In the genomic region with DNA sequence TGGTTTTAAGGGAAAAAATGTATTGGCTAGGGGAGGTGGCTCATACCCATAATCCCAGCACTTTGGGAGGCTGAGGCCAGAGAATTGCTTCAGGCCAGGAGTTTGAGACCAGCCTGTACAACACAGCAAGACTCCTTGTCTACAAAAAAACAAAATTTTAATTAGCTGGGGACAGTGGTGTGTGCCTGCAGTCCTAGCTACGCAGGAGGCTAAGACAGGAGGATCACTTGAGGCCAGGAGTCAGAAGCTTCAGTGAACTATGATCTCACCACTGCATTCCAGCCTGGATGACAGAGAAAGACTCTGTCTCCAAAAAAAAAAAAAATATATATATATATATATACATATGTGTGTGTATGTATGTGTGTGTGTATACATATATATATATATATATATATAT, we compare ENCODE assay signal across 1 cellular context.
TF ChIP-seq lines count a peak whose summit lies in the region.

No MANE protein-coding gene starts in this region.

TF ChIP-seq in K562, 482 proteins besides CTCF, POLR2A, EP300 and RAD21 (continued from another document):
- TF ChIP-seq RCOR1 (IDR thresholded peaks at IDR 0.05; ENCODE audit: borderline replicate concordance in 1 of 2, low read depth in 2 of 2, low read length in 2 of 2) (no peak), RBM25 (IDR thresholded peaks at IDR 0.05; ENCODE audit: low read depth, low read length, severe bottlenecking) (no peak), ASH1L (IDR thresholded peaks at IDR 0.05; ENCODE audit: borderline replicate concordance, low read depth, partially characterized antibody) (no peak), SNIP1 (IDR thresholded peaks at IDR 0.05; ENCODE audit: low read depth) (no peak), SMARCA5 (IDR thresholded peaks at IDR 0.05) (no peak), STAT5A (IDR thresholded peaks at IDR 0.05; ENCODE audit: borderline replicate concordance, low read length) (no peak)
- TF ChIP-seq, protein P1, sequence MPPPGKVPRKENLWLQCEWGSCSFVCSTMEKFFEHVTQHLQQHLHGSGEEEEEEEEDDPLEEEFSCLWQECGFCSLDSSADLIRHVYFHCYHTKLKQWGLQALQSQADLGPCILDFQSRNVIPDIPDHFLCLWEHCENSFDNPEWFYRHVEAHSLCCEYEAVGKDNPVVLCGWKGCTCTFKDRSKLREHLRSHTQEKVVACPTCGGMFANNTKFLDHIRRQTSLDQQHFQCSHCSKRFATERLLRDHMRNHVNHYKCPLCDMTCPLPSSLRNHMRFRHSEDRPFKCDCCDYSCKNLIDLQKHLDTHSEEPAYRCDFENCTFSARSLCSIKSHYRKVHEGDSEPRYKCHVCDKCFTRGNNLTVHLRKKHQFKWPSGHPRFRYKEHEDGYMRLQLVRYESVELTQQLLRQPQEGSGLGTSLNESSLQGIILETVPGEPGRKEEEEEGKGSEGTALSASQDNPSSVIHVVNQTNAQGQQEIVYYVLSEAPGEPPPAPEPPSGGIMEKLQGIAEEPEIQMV (tag; conservative IDR thresholded peaks at IDR 0.05; ENCODE audit: low read depth), result no peak
- TF ChIP-seq, protein P2, sequence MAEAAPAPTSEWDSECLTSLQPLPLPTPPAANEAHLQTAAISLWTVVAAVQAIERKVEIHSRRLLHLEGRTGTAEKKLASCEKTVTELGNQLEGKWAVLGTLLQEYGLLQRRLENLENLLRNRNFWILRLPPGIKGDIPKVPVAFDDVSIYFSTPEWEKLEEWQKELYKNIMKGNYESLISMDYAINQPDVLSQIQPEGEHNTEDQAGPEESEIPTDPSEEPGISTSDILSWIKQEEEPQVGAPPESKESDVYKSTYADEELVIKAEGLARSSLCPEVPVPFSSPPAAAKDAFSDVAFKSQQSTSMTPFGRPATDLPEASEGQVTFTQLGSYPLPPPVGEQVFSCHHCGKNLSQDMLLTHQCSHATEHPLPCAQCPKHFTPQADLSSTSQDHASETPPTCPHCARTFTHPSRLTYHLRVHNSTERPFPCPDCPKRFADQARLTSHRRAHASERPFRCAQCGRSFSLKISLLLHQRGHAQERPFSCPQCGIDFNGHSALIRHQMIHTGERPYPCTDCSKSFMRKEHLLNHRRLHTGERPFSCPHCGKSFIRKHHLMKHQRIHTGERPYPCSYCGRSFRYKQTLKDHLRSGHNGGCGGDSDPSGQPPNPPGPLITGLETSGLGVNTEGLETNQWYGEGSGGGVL (CRISPR knock-in tag; IDR thresholded peaks at IDR 0.05), result no peak
- TF ChIP-seq, protein P3, sequence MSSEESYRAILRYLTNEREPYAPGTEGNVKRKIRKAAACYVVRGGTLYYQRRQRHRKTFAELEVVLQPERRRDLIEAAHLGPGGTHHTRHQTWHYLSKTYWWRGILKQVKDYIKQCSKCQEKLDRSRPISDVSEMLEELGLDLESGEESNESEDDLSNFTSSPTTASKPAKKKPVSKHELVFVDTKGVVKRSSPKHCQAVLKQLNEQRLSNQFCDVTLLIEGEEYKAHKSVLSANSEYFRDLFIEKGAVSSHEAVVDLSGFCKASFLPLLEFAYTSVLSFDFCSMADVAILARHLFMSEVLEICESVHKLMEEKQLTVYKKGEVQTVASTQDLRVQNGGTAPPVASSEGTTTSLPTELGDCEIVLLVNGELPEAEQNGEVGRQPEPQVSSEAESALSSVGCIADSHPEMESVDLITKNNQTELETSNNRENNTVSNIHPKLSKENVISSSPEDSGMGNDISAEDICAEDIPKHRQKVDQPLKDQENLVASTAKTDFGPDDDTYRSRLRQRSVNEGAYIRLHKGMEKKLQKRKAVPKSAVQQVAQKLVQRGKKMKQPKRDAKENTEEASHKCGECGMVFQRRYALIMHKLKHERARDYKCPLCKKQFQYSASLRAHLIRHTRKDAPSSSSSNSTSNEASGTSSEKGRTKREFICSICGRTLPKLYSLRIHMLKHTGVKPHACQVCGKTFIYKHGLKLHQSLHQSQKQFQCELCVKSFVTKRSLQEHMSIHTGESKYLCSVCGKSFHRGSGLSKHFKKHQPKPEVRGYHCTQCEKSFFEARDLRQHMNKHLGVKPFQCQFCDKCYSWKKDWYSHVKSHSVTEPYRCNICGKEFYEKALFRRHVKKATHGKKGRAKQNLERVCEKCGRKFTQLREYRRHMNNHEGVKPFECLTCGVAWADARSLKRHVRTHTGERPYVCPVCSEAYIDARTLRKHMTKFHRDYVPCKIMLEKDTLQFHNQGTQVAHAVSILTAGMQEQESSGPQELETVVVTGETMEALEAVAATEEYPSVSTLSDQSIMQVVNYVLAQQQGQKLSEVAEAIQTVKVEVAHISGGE (CRISPR knock-in tag; IDR thresholded peaks at IDR 0.05), result no peak
